Comparison of ENCODE assay signal across 1 cellular context in genomic region chr14:49310298-49310697, GRCh38.
TF ChIP-seq lines count a peak whose summit lies in the region.

No MANE protein-coding gene starts in this region.

TF ChIP-seq in GM23338, 12 proteins besides CTCF, POLR2A, EP300 and RAD21 (continued from another document):
- no peak for TF ChIP-seq EZH2phosphoT487 (IDR thresholded peaks at IDR 0.05; ENCODE audit: unreplicated experiment)
- TF ChIP-seq JUNB (IDR thresholded peaks at IDR 0.05; ENCODE audit: unreplicated experiment) = no peak
- TF ChIP-seq, protein P1, sequence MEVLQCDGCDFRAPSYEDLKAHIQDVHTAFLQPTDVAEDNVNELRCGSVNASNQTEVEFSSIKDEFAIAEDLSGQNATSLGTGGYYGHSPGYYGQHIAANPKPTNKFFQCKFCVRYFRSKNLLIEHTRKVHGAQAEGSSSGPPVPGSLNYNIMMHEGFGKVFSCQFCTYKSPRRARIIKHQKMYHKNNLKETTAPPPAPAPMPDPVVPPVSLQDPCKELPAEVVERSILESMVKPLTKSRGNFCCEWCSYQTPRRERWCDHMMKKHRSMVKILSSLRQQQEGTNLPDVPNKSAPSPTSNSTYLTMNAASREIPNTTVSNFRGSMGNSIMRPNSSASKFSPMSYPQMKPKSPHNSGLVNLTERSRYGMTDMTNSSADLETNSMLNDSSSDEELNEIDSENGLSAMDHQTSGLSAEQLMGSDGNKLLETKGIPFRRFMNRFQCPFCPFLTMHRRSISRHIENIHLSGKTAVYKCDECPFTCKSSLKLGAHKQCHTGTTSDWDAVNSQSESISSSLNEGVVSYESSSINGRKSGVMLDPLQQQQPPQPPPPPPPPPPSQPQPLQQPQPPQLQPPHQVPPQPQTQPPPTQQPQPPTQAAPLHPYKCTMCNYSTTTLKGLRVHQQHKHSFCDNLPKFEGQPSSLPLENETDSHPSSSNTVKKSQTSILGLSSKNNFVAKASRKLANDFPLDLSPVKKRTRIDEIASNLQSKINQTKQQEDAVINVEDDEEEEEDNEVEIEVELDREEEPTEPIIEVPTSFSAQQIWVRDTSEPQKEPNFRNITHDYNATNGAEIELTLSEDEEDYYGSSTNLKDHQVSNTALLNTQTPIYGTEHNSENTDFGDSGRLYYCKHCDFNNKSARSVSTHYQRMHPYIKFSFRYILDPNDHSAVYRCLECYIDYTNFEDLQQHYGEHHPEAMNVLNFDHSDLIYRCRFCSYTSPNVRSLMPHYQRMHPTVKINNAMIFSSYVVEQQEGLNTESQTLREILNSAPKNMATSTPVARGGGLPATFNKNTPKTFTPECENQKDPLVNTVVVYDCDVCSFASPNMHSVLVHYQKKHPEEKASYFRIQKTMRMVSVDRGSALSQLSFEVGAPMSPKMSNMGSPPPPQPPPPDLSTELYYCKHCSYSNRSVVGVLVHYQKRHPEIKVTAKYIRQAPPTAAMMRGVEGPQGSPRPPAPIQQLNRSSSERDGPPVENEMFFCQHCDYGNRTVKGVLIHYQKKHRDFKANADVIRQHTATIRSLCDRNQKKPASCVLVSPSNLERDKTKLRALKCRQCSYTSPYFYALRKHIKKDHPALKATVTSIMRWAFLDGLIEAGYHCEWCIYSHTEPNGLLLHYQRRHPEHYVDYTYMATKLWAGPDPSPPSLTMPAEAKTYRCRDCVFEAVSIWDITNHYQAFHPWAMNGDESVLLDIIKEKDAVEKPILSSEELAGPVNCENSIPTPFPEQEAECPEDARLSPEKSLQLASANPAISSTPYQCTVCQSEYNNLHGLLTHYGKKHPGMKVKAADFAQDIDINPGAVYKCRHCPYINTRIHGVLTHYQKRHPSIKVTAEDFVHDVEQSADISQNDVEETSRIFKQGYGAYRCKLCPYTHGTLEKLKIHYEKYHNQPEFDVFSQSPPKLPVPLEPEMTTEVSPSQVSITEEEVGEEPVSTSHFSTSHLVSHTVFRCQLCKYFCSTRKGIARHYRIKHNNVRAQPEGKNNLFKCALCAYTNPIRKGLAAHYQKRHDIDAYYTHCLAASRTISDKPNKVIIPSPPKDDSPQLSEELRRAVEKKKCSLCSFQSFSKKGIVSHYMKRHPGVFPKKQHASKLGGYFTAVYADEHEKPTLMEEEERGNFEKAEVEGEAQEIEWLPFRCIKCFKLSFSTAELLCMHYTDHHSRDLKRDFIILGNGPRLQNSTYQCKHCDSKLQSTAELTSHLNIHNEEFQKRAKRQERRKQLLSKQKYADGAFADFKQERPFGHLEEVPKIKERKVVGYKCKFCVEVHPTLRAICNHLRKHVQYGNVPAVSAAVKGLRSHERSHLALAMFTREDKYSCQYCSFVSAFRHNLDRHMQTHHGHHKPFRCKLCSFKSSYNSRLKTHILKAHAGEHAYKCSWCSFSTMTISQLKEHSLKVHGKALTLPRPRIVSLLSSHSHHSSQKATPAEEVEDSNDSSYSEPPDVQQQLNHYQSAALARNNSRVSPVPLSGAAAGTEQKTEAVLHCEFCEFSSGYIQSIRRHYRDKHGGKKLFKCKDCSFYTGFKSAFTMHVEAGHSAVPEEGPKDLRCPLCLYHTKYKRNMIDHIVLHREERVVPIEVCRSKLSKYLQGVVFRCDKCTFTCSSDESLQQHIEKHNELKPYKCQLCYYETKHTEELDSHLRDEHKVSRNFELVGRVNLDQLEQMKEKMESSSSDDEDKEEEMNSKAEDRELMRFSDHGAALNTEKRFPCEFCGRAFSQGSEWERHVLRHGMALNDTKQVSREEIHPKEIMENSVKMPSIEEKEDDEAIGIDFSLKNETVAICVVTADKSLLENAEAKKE (CRISPR knock-in tag; IDR thresholded peaks at IDR 0.05) = no peak
- TF ChIP-seq ZNF331 (CRISPR knock-in tag; IDR thresholded peaks at IDR 0.05; ENCODE audit: low read depth) = no peak
- TF ChIP-seq, protein P2, sequence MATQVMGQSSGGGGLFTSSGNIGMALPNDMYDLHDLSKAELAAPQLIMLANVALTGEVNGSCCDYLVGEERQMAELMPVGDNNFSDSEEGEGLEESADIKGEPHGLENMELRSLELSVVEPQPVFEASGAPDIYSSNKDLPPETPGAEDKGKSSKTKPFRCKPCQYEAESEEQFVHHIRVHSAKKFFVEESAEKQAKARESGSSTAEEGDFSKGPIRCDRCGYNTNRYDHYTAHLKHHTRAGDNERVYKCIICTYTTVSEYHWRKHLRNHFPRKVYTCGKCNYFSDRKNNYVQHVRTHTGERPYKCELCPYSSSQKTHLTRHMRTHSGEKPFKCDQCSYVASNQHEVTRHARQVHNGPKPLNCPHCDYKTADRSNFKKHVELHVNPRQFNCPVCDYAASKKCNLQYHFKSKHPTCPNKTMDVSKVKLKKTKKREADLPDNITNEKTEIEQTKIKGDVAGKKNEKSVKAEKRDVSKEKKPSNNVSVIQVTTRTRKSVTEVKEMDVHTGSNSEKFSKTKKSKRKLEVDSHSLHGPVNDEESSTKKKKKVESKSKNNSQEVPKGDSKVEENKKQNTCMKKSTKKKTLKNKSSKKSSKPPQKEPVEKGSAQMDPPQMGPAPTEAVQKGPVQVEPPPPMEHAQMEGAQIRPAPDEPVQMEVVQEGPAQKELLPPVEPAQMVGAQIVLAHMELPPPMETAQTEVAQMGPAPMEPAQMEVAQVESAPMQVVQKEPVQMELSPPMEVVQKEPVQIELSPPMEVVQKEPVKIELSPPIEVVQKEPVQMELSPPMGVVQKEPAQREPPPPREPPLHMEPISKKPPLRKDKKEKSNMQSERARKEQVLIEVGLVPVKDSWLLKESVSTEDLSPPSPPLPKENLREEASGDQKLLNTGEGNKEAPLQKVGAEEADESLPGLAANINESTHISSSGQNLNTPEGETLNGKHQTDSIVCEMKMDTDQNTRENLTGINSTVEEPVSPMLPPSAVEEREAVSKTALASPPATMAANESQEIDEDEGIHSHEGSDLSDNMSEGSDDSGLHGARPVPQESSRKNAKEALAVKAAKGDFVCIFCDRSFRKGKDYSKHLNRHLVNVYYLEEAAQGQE (IDR thresholded peaks at IDR 0.05; ENCODE audit: unreplicated experiment) = no peak
- TF ChIP-seq STAT1 (IDR thresholded peaks at IDR 0.05; ENCODE audit: unreplicated experiment) = no peak
- TF ChIP-seq NANOG (IDR thresholded peaks at IDR 0.05; ENCODE audit: borderline replicate concordance) = no peak
